In the genomic region with DNA sequence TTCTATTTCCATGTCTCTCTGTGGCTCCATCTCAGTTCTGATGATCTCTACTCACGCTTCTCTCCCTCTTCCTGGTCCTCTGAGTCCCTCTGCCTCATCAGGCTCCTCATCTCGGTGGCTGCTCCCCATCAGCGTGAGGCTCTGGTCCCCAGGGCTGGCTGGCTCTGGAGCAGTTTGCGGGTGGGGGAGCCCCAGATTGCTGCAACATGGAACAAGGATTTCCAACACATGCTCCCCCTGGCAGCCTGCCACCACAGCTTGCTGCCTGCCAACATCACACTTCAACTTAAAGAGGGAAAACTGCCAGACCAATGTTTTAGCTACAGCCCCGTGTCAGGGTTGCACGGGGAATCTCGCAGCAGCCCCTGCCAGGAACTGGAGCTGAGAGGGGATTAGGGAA, we compare ENCODE assay signal across 14 cellular contexts.
DNase-seq lines count a peak whose midpoint lies in the region; ATAC-seq and TF ChIP-seq lines count a peak whose summit lies in the region.
"Had no signal": no experiment of that assay in that cellular context is flagged by ENCODE, and none has a peak within 500 bp of the region (broad histone marks: within the 10 kb centered on the region; RNA-seq: fewer than 3 reads in every experiment).

No MANE protein-coding gene starts in this region.

- no peak for TF ChIP-seq POLR2A in stomach (IDR thresholded peaks at IDR 0.05)

- ATAC-seq in HG03175 (IDR thresholded peaks at IDR 0.05; ENCODE audit: unreplicated experiment): no peak
- no peak for ATAC-seq in HG02610 (IDR thresholded peaks at IDR 0.05; ENCODE audit: unreplicated experiment)
- ATAC-seq: left colon, T-helper 17 cell had no signal

- DNase-seq in HFF-Myc (ENCODE audit: extremely low read depth, low read depth) (peak; percentile 6), NCI-H524 treated with DMSO at 0.1 percent for 48 hours (lab: John Stamatoyannopoulos, UW) (peak; percentile 14), fibroblast of villous mesenchyme (ENCODE audit: low read depth) (peak; percentile 40), stomach (peak; percentile 59), chondrocyte (ENCODE audit: low spot score) (no peak)
- DNase-seq in activated CD4-positive, alpha-beta T cell treated with anti-CD3 and anti-CD28 coated beads, Interleukin-2, amount 50 U/mL, for 1 hour: no peak
- DNase-seq: effector CD4-positive, alpha-beta T cell; spleen; T-helper 17 cell had no signal

- H3K27me3 Mint-ChIP-seq in chondrocyte (ENCODE audit: low read depth): peaks cover 34% of the 10 kb centered on the region

- no peak for TF ChIP-seq EP300 in stomach (IDR thresholded peaks at IDR 0.05)

- H3K36me3 ChIP-seq in stomach: no peaks in the 10 kb centered on the region
- H3K36me3 ChIP-seq: spleen had no signal

- H3K4me1 ChIP-seq in stomach: peaks cover 0 to 8% (median 3%) of the 10 kb centered on the region in 4 donors
- H3K4me1 ChIP-seq: spleen had no signal

- peaks cover 0 to 36% (median 0%) of the 10 kb centered on the region in 3 donors for H3K27me3 ChIP-seq in stomach

- intact Hi-C loops in stomach (cut with DNase I; ENCODE audit: low total_unique reads): no loop called here

- no peak overlapping the region for H3K4me3 Mint-ChIP-seq in chondrocyte (ENCODE audit: unreplicated experiment)
- H3K4me3 Mint-ChIP-seq: activated T-helper 1 cell treated with anti-CD3 and anti-CD28 coated beads, Interleukin-12 subunit alpha, Interleukin-12 subunit beta, Interleukin-2, Interleukin-4 antibody, amounts not matched to agents 30 ng/mL and 10 ng/mL and 1 ng/mL, durations not matched to agents 14 hours and 24 hours and 36 hours; stimulated activated naive CD8-positive, alpha-beta T cell treated with anti-CD3 and anti-CD28 coated beads, Interleukin-15, Interleukin-2, amounts not matched to agents 100 ng/mL and 50 ng/mL, for 24 hours; T-helper 17 cell had no signal

- H3K36me3 Mint-ChIP-seq in chondrocyte (ENCODE audit: low read depth): no peaks in the 10 kb centered on the region

- peaks cover 0 to 7% (median 3%) of the 10 kb centered on the region in 4 donors for H3K9me3 ChIP-seq in stomach

- 14 to 28% (median 16%) methylated on average over 7 of the region's 7 CpGs for WGBS in stomach, 5 donors

- peaks cover 4% of the 10 kb centered on the region for H3K9me3 Mint-ChIP-seq in chondrocyte (ENCODE audit: low read depth)
- H3K9me3 Mint-ChIP-seq: activated T-helper 1 cell treated with anti-CD3 and anti-CD28 coated beads, Interleukin-12 subunit alpha, Interleukin-12 subunit beta, Interleukin-2, Interleukin-4 antibody, amounts not matched to agents 30 ng/mL and 10 ng/mL and 1 ng/mL, durations not matched to agents 14 hours and 24 hours and 36 hours; stimulated activated naive CD8-positive, alpha-beta T cell treated with anti-CD3 and anti-CD28 coated beads, Interleukin-15, Interleukin-2, amounts not matched to agents 100 ng/mL and 50 ng/mL, for 24 hours had no signal

- H3K27ac Mint-ChIP-seq in chondrocyte (ENCODE audit: unreplicated experiment): no peak overlapping the region
- H3K27ac Mint-ChIP-seq: activated T-helper 1 cell treated with anti-CD3 and anti-CD28 coated beads, Interleukin-12 subunit alpha, Interleukin-12 subunit beta, Interleukin-2, Interleukin-4 antibody, amounts not matched to agents 30 ng/mL and 10 ng/mL and 1 ng/mL, durations not matched to agents 14 hours and 24 hours and 36 hours; stimulated activated naive CD8-positive, alpha-beta T cell treated with anti-CD3 and anti-CD28 coated beads, Interleukin-15, Interleukin-2, amounts not matched to agents 100 ng/mL and 50 ng/mL, for 24 hours; T-helper 17 cell had no signal

- TF ChIP-seq CTCF in HFF-Myc (IDR thresholded peaks at IDR 0.05; ENCODE audit: low read depth, low read length, missing control alignments) (no peak), fibroblast of villous mesenchyme (IDR thresholded peaks at IDR 0.05; ENCODE audit: insufficient read depth, low read depth, low read length) (no peak), stomach (IDR thresholded peaks at IDR 0.05) (no peak), chondrocyte (IDR thresholded peaks at IDR 0.05) (no peak)

- H3K4me3 ChIP-seq in HFF-Myc (replicated peaks; ENCODE audit: low read depth, low read length) (no peak overlapping the region), fibroblast of villous mesenchyme (ENCODE audit: low read depth, low read length) (no peak overlapping the region), stomach (no peak overlapping the region)
- H3K4me3 ChIP-seq: spleen had no signal

- no peak overlapping the region for H3K27ac ChIP-seq in stomach
- H3K27ac ChIP-seq: spleen had no signal

- no peaks in the 10 kb centered on the region for H3K4me1 Mint-ChIP-seq in chondrocyte (ENCODE audit: low read depth)
- H3K4me1 Mint-ChIP-seq: T-helper 17 cell had no signal

Comparison
In these comparisons a context has a peak if more than half of its experiments do, and no peak if none do; other contexts are left out.
1. DNase-seq: peak in HFF-Myc (single experiment), NCI-H524 treated with DMSO at 0.1 percent for 48 hours (single experiment), fibroblast of villous mesenchyme (single experiment) and stomach (single experiment); none in chondrocyte (single experiment) and activated CD4-positive, alpha-beta T cell treated with anti-CD3 and anti-CD28 coated beads, Interleukin-2, amount 50 U/mL, for 1 hour (single experiment).